In genomic region chr1:229570305-229570704, GRCh38 we compare ENCODE assay signal across 37 cellular contexts.
"Had no signal": no experiment of that assay in that cellular context is flagged by ENCODE, and none has a peak within 500 bp of the region (broad histone marks: within the 10 kb centered on the region; RNA-seq: fewer than 3 reads in every experiment).

No MANE protein-coding gene starts in this region.

- H3K4me3 ChIP-seq: ascending aorta, cardiac muscle cell had no signal

- H3K36me3 ChIP-seq: ascending aorta, cardiac muscle cell had no signal

- H3K36me3 Mint-ChIP-seq: activated CD4-positive, alpha-beta memory T cell treated with anti-CD3 and anti-CD28 coated beads for 36 hours; activated naive CD4-positive, alpha-beta T cell treated with anti-CD3 and anti-CD28 coated beads, Interleukin-2, amount 50 U/mL, for 24 hours; activated naive CD8-positive, alpha-beta T cell; activated naive CD8-positive, alpha-beta T cell treated with anti-CD3 and anti-CD28 coated beads, Interleukin-2, amount 10 ng/mL, durations not matched to agents 7 days and 5 days; brain had no signal

- DNase-seq: activated B cell treated with CpG ODN at 0.5 μM for 24 hours; activated CD4-positive, alpha-beta memory T cell treated with anti-CD3 and anti-CD28 coated beads for 36 hours; activated CD4-positive, alpha-beta T cell treated with anti-CD3 and anti-CD28 coated beads for 4 hours; activated CD4-positive, alpha-beta T cell treated with anti-CD3 and anti-CD28 coated beads, Interleukin-2, amount 10 ng/mL, durations not matched to agents 24 days and 14 days; activated CD4-positive, alpha-beta T cell treated with anti-CD3 and anti-CD28 coated beads, Interleukin-2, amount 50 U/mL, for 1 hour; activated CD4-positive, alpha-beta T cell treated with anti-CD3 and anti-CD28 coated beads, Interleukin-2, amount 50 U/mL, for 4 hours; activated CD4-positive, CD25-positive, alpha-beta regulatory T cell treated with anti-CD3 and anti-CD28 coated beads, Interleukin-2, amount 50 U/mL, for 72 hours; activated CD8-positive, alpha-beta memory T cell treated with anti-CD3 and anti-CD28 coated beads, Interleukin-2, amount 50 U/mL, for 4 hours; activated CD8-positive, alpha-beta T cell treated with anti-CD3 and anti-CD28 coated beads for 36 hours; activated effector memory CD4-positive, alpha-beta T cell treated with anti-CD3 and anti-CD28 coated beads, Interleukin-2, amount 50 U/mL, for 16 hours; activated gamma-delta T cell treated with Interleukin-2 at 50 U/mL for 16 hours; activated naive CD4-positive, alpha-beta T cell; activated naive CD4-positive, alpha-beta T cell treated with anti-CD3 and anti-CD28 coated beads for 36 hours; activated naive CD8-positive, alpha-beta T cell treated with anti-CD3 and anti-CD28 coated beads, Interleukin-2, amount 10 ng/mL, durations not matched to agents 7 days and 5 days; activated naive CD8-positive, alpha-beta T cell treated with anti-CD3 and anti-CD28 coated beads, Interleukin-2, amount 50 U/mL, for 24 hours; activated T-cell treated with anti-CD3 and anti-CD28 coated beads for 4 hours; activated T-cell treated with anti-CD3 and anti-CD28 coated beads, Interleukin-2, amount 50 U/mL, for 1 hour; activated T-cell treated with anti-CD3 and anti-CD28 coated beads, Interleukin-2, amount 50 U/mL, for 4 hours; activated T-cell treated with anti-CD3 and anti-CD28 coated beads, Interleukin-2, amount 50 U/mL, for 72 hours; amygdala; anterior cingulate cortex; central memory CD4-positive, alpha-beta T cell; T-helper 1 cell; T-helper 2 cell; T-helper 9 cell had no signal

- H3K4me3 Mint-ChIP-seq: activated B cell treated with CpG ODN at 0.5 μM for 24 hours; activated CD4-positive, alpha-beta memory T cell treated with anti-CD3 and anti-CD28 coated beads for 36 hours; activated CD4-positive, alpha-beta T cell treated with anti-CD3 and anti-CD28 coated beads, Interleukin-2, amount 10 ng/mL, durations not matched to agents 24 days and 14 days; activated CD8-positive, alpha-beta T cell treated with anti-CD3 and anti-CD28 coated beads for 36 hours; activated naive CD4-positive, alpha-beta T cell treated with anti-CD3 and anti-CD28 coated beads for 36 hours; activated naive CD4-positive, alpha-beta T cell treated with anti-CD3 and anti-CD28 coated beads, Interleukin-2, amount 50 U/mL, for 24 hours; activated naive CD8-positive, alpha-beta T cell; activated naive CD8-positive, alpha-beta T cell treated with anti-CD3 and anti-CD28 coated beads, Interleukin-2, amount 10 ng/mL, durations not matched to agents 7 days and 5 days; activated naive CD8-positive, alpha-beta T cell treated with anti-CD3 and anti-CD28 coated beads, Interleukin-2, amount 50 U/mL, for 24 hours; activated T-cell treated with anti-CD3 and anti-CD28 coated beads, Interleukin-2, amount 50 U/mL, for 4 hours; activated T-cell treated with anti-CD3 and anti-CD28 coated beads, Interleukin-2, amount 50 U/mL, for 72 hours; activated T-helper 1 cell treated with anti-CD3 and anti-CD28 coated beads, Interleukin-12 subunit alpha, Interleukin-12 subunit beta, Interleukin-2, Interleukin-4 antibody, amounts not matched to agents 30 ng/mL and 10 ng/mL and 1 ng/mL, durations not matched to agents 14 hours and 24 hours and 36 hours; activated T-helper 17 cell treated with anti-CD3 and anti-CD28 coated beads, Interleukin-2, amount 50 U/mL, for 72 hours; brain; T-helper 1 cell treated with Interleukin-12 subunit alpha and Interleukin-12 subunit beta and Interleukin-4 antibody, amounts not matched to agents 30 μg/mL and 1 μg/mL, for 36 hours; T-helper 2 cell treated with Interferon-gamma antibody and Interleukin-4, amounts not matched to agents 5 μg/mL and 100 μg/mL, for 36 hours had no signal

- H3K27ac Mint-ChIP-seq: activated B cell treated with CpG ODN at 0.5 μM for 24 hours; activated CD4-positive, alpha-beta memory T cell treated with anti-CD3 and anti-CD28 coated beads for 36 hours; activated CD4-positive, alpha-beta T cell treated with anti-CD3 and anti-CD28 coated beads, Interleukin-2, amount 10 ng/mL, durations not matched to agents 24 days and 14 days; activated CD8-positive, alpha-beta T cell treated with anti-CD3 and anti-CD28 coated beads for 36 hours; activated naive CD4-positive, alpha-beta T cell treated with anti-CD3 and anti-CD28 coated beads for 36 hours; activated naive CD4-positive, alpha-beta T cell treated with anti-CD3 and anti-CD28 coated beads, Interleukin-2, amount 50 U/mL, for 24 hours; activated naive CD8-positive, alpha-beta T cell; activated naive CD8-positive, alpha-beta T cell treated with anti-CD3 and anti-CD28 coated beads, Interleukin-2, amount 10 ng/mL, durations not matched to agents 7 days and 5 days; activated naive CD8-positive, alpha-beta T cell treated with anti-CD3 and anti-CD28 coated beads, Interleukin-2, amount 50 U/mL, for 24 hours; activated T-cell treated with anti-CD3 and anti-CD28 coated beads, Interleukin-2, amount 50 U/mL, for 72 hours; activated T-helper 1 cell treated with anti-CD3 and anti-CD28 coated beads, Interleukin-12 subunit alpha, Interleukin-12 subunit beta, Interleukin-2, Interleukin-4 antibody, amounts not matched to agents 30 ng/mL and 10 ng/mL and 1 ng/mL, durations not matched to agents 14 hours and 24 hours and 36 hours; activated T-helper 17 cell treated with anti-CD3 and anti-CD28 coated beads, Interleukin-2, amount 50 U/mL, for 72 hours; brain; T-helper 1 cell treated with Interleukin-12 subunit alpha and Interleukin-12 subunit beta and Interleukin-4 antibody, amounts not matched to agents 30 μg/mL and 1 μg/mL, for 36 hours; T-helper 2 cell treated with Interferon-gamma antibody and Interleukin-4, amounts not matched to agents 5 μg/mL and 100 μg/mL, for 36 hours had no signal

- H3K27me3 Mint-ChIP-seq: activated B cell treated with CpG ODN at 0.5 μM for 24 hours; activated CD4-positive, alpha-beta memory T cell treated with anti-CD3 and anti-CD28 coated beads for 36 hours; activated CD8-positive, alpha-beta T cell treated with anti-CD3 and anti-CD28 coated beads for 36 hours; activated naive CD4-positive, alpha-beta T cell treated with anti-CD3 and anti-CD28 coated beads, Interleukin-2, amount 50 U/mL, for 24 hours; activated naive CD8-positive, alpha-beta T cell; activated naive CD8-positive, alpha-beta T cell treated with anti-CD3 and anti-CD28 coated beads, Interleukin-2, amount 10 ng/mL, durations not matched to agents 7 days and 5 days; activated naive CD8-positive, alpha-beta T cell treated with anti-CD3 and anti-CD28 coated beads, Interleukin-2, amount 50 U/mL, for 24 hours; activated T-helper 17 cell treated with anti-CD3 and anti-CD28 coated beads, Interleukin-2, amount 50 U/mL, for 72 hours had no signal

- H3K9me3 Mint-ChIP-seq: activated B cell treated with CpG ODN at 0.5 μM for 24 hours; activated CD4-positive, alpha-beta memory T cell treated with anti-CD3 and anti-CD28 coated beads for 36 hours; activated CD4-positive, alpha-beta T cell treated with anti-CD3 and anti-CD28 coated beads, Interleukin-2, amount 10 ng/mL, durations not matched to agents 24 days and 14 days; activated CD8-positive, alpha-beta T cell treated with anti-CD3 and anti-CD28 coated beads for 36 hours; activated naive CD4-positive, alpha-beta T cell treated with anti-CD3 and anti-CD28 coated beads for 36 hours; activated naive CD4-positive, alpha-beta T cell treated with anti-CD3 and anti-CD28 coated beads, Interleukin-2, amount 50 U/mL, for 24 hours; activated naive CD8-positive, alpha-beta T cell treated with anti-CD3 and anti-CD28 coated beads, Interleukin-2, amount 10 ng/mL, durations not matched to agents 7 days and 5 days; activated naive CD8-positive, alpha-beta T cell treated with anti-CD3 and anti-CD28 coated beads, Interleukin-2, amount 50 U/mL, for 24 hours; activated T-cell treated with anti-CD3 and anti-CD28 coated beads, Interleukin-2, amount 50 U/mL, for 4 hours; activated T-cell treated with anti-CD3 and anti-CD28 coated beads, Interleukin-2, amount 50 U/mL, for 72 hours; activated T-helper 1 cell treated with anti-CD3 and anti-CD28 coated beads, Interleukin-12 subunit alpha, Interleukin-12 subunit beta, Interleukin-2, Interleukin-4 antibody, amounts not matched to agents 30 ng/mL and 10 ng/mL and 1 ng/mL, durations not matched to agents 14 hours and 24 hours and 36 hours; activated T-helper 17 cell treated with anti-CD3 and anti-CD28 coated beads, Interleukin-2, amount 50 U/mL, for 72 hours; T-helper 1 cell treated with Interleukin-12 subunit alpha and Interleukin-12 subunit beta and Interleukin-4 antibody, amounts not matched to agents 30 μg/mL and 1 μg/mL, for 36 hours; T-helper 2 cell treated with Interferon-gamma antibody and Interleukin-4, amounts not matched to agents 5 μg/mL and 100 μg/mL, for 36 hours had no signal

- H3K4me1 Mint-ChIP-seq: activated naive CD4-positive, alpha-beta T cell treated with anti-CD3 and anti-CD28 coated beads, Interleukin-2, amount 50 U/mL, for 24 hours; activated naive CD8-positive, alpha-beta T cell treated with anti-CD3 and anti-CD28 coated beads, Interleukin-2, amount 10 ng/mL, durations not matched to agents 7 days and 5 days; activated T-helper 17 cell treated with anti-CD3 and anti-CD28 coated beads, Interleukin-2, amount 50 U/mL, for 72 hours; brain had no signal

- H3K27ac ChIP-seq: cardiac muscle cell, VCaP had no signal

- H3K9me3 ChIP-seq: ascending aorta had no signal

- ATAC-seq: activated CD8-positive, alpha-beta T cell treated with anti-CD3 and anti-CD28 coated beads for 36 hours; activated naive CD8-positive, alpha-beta T cell treated with anti-CD3 and anti-CD28 coated beads, Interleukin-2, amount 50 U/mL, for 24 hours; activated T-cell treated with anti-CD3 and anti-CD28 coated beads, Interleukin-2, amount 50 U/mL, for 4 hours; activated T-cell treated with anti-CD3 and anti-CD28 coated beads, Interleukin-2, amount 50 U/mL, for 72 hours; activated T-helper 17 cell treated with anti-CD3 and anti-CD28 coated beads, Interleukin-2, amount 50 U/mL, for 72 hours had no signal

- FAIRE-seq: bronchial epithelial cell, TTC549 had no signal

- H3K27me3 ChIP-seq: ascending aorta, cardiac muscle cell had no signal
